ENCODE assay signal across 15 cellular contexts in genomic region chr2:231696004-231696367, GRCh38. TPM values are rescaled to one million over a fixed set of nuclear protein-coding genes. Genes with fewer than 3 reads are reported as not detected.
A peak's percentile ranks its signal among the peaks of the same experiment; 100 is the strongest.
DNase-seq lines count a peak whose midpoint lies in the region; ATAC-seq, FAIRE-seq and TF ChIP-seq lines count a peak whose summit lies in the region.
"Had no signal": no experiment of that assay in that cellular context is flagged by ENCODE, and none has a peak within 500 bp of the region (broad histone marks: within the 10 kb centered on the region; RNA-seq: fewer than 3 reads in every experiment).

No MANE protein-coding gene starts in this region.

- H3K9me3 ChIP-seq in SK-N-MC (ENCODE audit: low read depth, low read length) (no peaks in the 10 kb centered on the region), gastrocnemius medialis (no peaks in the 10 kb centered on the region)
- H3K9me3 ChIP-seq: BLaER1 treated with 17β-estradiol and CSF1 and Interleukin-3, amounts not matched to agents 10 nM and 100 nM had no signal

- peak overlapping the region; percentile 45 for H3K9ac ChIP-seq in SK-N-MC (ENCODE audit: insufficient read length)

- no peaks in the 10 kb centered on the region for H3K36me3 ChIP-seq in SK-N-MC (ENCODE audit: insufficient read depth, low read length)
- no peaks in the 10 kb centered on the region for H3K36me3 ChIP-seq in gastrocnemius medialis
- H3K36me3 ChIP-seq: BLaER1 treated with 17β-estradiol and CSF1 and Interleukin-3, amounts not matched to agents 10 nM and 100 nM had no signal

- intact Hi-C loops in gastrocnemius medialis (cut with DNase I; ENCODE audit: low total_unique reads): no loop called here

- TF ChIP-seq CTCF in AG10803 (conservative IDR thresholded peaks at IDR 0.05; ENCODE audit: low read length) (no peak), fibroblast of villous mesenchyme (IDR thresholded peaks at IDR 0.05; ENCODE audit: insufficient read depth, low read depth, low read length) (no peak), gastrocnemius medialis (IDR thresholded peaks at IDR 0.05 in 4 of 5, conservative IDR thresholded peaks at IDR 0.05 in 1 of 5) (no peak)

- TF ChIP-seq POLR2A in gastrocnemius medialis (IDR thresholded peaks at IDR 0.05): peak in 1 of 2 donors; percentile 5

- ATAC-seq in gastrocnemius medialis: peak; percentile 80 to 82
- ATAC-seq: activated T-cell treated with anti-CD3 and anti-CD28 coated beads, Interleukin-2, amount 50 U/mL, for 4 hours had no signal

- DNase-seq in AG10803 (ENCODE audit: low read depth) (peak; percentile 96), SK-N-MC (ENCODE audit: low read depth, low spot score) (peak; percentile 40), fibroblast of villous mesenchyme (ENCODE audit: low read depth) (peak; percentile 95), gastrocnemius medialis (peak; percentile 55 to 79), HTR-8/SVneo (ENCODE audit: insufficient read length, low spot score) (no peak), NOMO-1 treated with dmso at 0.1 percent for 144 hours (lab: John Stamatoyannopoulos, UW; ENCODE audit: unreplicated experiment) (no peak), NCI-H2107 (lab: John Stamatoyannopoulos, UW) (no peak), SKM-1 (lab: John Stamatoyannopoulos, UW; ENCODE audit: unreplicated experiment) (no peak)
- DNase-seq: activated naive CD8-positive, alpha-beta T cell treated with anti-CD3 and anti-CD28 coated beads for 36 hours; activated T-cell treated with anti-CD3 and anti-CD28 coated beads, Interleukin-2, amount 50 U/mL, for 4 hours; caudate nucleus; left cardiac atrium; NCI-H1436 treated with DMSO at 0.1 percent for 48 hours; NCI-H446 had no signal

- in situ Hi-C loops in gastrocnemius medialis (cut with MboI; ENCODE audit: low sequenced_read_pairs in 4 of 4): no loop called here

- no peaks in the 10 kb centered on the region for H3K4me1 ChIP-seq in gastrocnemius medialis

- H3K27ac ChIP-seq in SK-N-MC (peak overlapping the region; percentile 80), gastrocnemius medialis (peak overlapping the region; percentile 48 to 71 (median 58))
- H3K27ac ChIP-seq: BLaER1 treated with 17β-estradiol and CSF1 and Interleukin-3, amounts not matched to agents 10 nM and 100 nM had no signal

- no peaks in the 10 kb centered on the region for H3K27me3 ChIP-seq in gastrocnemius medialis
- H3K27me3 ChIP-seq: BLaER1 treated with 17β-estradiol and CSF1 and Interleukin-3, amounts not matched to agents 10 nM and 100 nM had no signal

- no peak overlapping the region for H3K4me3 ChIP-seq in AG10803 (ENCODE audit: low read length)
- peak overlapping the region; percentile 51 for H3K4me3 ChIP-seq in SK-N-MC
- H3K4me3 ChIP-seq in fibroblast of villous mesenchyme (ENCODE audit: low read depth, low read length): no peak overlapping the region
- H3K4me3 ChIP-seq in gastrocnemius medialis: no peak overlapping the region
- H3K4me3 ChIP-seq: BLaER1 treated with 17β-estradiol and CSF1 and Interleukin-3, amounts not matched to agents 10 nM and 100 nM had no signal

- no peak for FAIRE-seq in HTR-8/SVneo (lab: Jason Lieb, UNC)

RNA-seq across cellular contexts. Expression of gene PTMA, which starts 12.3 kb away (rescaled TPM):
- total RNA-seq in fibroblast of villous mesenchyme: 598 and 694 TPM in 2 replicates
- 100 to 1,000 TPM; 121 to 177 (median 174) TPM for total RNA-seq in gastrocnemius medialis

Comparison
In these comparisons a context has a peak if more than half of its experiments do, and no peak if none do; other contexts are left out.
1. DNase-seq: peak in AG10803 (single experiment), SK-N-MC (single experiment), fibroblast of villous mesenchyme (single experiment) and gastrocnemius medialis (2 of 2); none in HTR-8/SVneo (single experiment), NOMO-1 treated with dmso at 0.1 percent for 144 hours (single experiment), NCI-H2107 (single experiment) and SKM-1 (single experiment).